22 cellular contexts compared by ENCODE assay signal in genomic region chr4:5478697-5479096, GRCh38.
A peak's percentile ranks its signal among the peaks of the same experiment; 100 is the strongest.
DNase-seq lines count a peak whose midpoint lies in the region; ATAC-seq and TF ChIP-seq lines count a peak whose summit lies in the region.
"Had no signal": no experiment of that assay in that cellular context is flagged by ENCODE, and none has a peak within 500 bp of the region (broad histone marks: within the 10 kb centered on the region; RNA-seq: fewer than 3 reads in every experiment).

No MANE protein-coding gene starts in this region.

- H3K9me3 ChIP-seq in endodermal cell (ENCODE audit: control insufficient read depth, low read length): no peaks in the 10 kb centered on the region
- no peaks in the 10 kb centered on the region for H3K9me3 ChIP-seq in lung (ENCODE audit: control insufficient read depth in 2 of 2, insufficient read depth in 1 of 2, low read length in 1 of 2)
- peaks cover 0 to 32% (median 10%) of the 10 kb centered on the region in 8 donors for H3K9me3 ChIP-seq in spleen
- H3K9me3 ChIP-seq: BE2C, BLaER1, Caco-2 had no signal

- POLR2A ChIA-PET in activated CD4-positive, alpha-beta memory T cell treated with anti-CD3 and anti-CD28 coated beads for 36 hours (lab: Charles Lee): no interaction called here

- no peaks in the 10 kb centered on the region for H3K27me3 ChIP-seq in endodermal cell (ENCODE audit: control insufficient read depth, insufficient read depth, low read length, poor library complexity, severe bottlenecking)
- no peaks in the 10 kb centered on the region for H3K27me3 ChIP-seq in lung (ENCODE audit: control insufficient read depth, insufficient read depth)
- H3K27me3 ChIP-seq in spleen (replicated peaks in 1 of 7): no peaks in the 10 kb centered on the region
- H3K27me3 ChIP-seq: BE2C, BLaER1 had no signal

- H3K36me3 ChIP-seq in endodermal cell (ENCODE audit: control insufficient read depth, insufficient read depth, low read length): no peaks in the 10 kb centered on the region
- no peaks in the 10 kb centered on the region for H3K36me3 ChIP-seq in lung (ENCODE audit: control insufficient read depth in 2 of 2, insufficient read depth in 2 of 2, low read length in 2 of 2)
- no peaks in the 10 kb centered on the region for H3K36me3 ChIP-seq in spleen
- H3K36me3 ChIP-seq: BE2C had no signal

- WGBS in endodermal cell (ENCODE audit: insufficient coverage in 1 of 2, insufficient read length in 1 of 2), 2 experiments: 90% methylated on average over 2 to 6 of the region's 6 CpGs
- 85 to 89% methylated on average over 6 of the region's 6 CpGs for WGBS in lung, 2 donors
- WGBS in spleen, 5 donors: 82 to 90% (median 87%) methylated on average over 6 of the region's 6 CpGs

- intact Hi-C loops in spleen (cut with DNase I; ENCODE audit: low total_unique reads): no loop called here
- intact Hi-C loops in activated CD4-positive, alpha-beta memory T cell treated with anti-CD3 and anti-CD28 coated beads for 36 hours (cut with micrococcal nuclease): no loop called here

- H3K4me3 ChIP-seq in coronary artery (no peak overlapping the region), endodermal cell (ENCODE audit: low read length) (no peak overlapping the region), lung (no peak overlapping the region), spleen (no peak overlapping the region)
- H3K4me3 ChIP-seq: BLaER1, GM12878 had no signal

- TF ChIP-seq CTCF in coronary artery (IDR thresholded peaks at IDR 0.05) (no peak), endodermal cell (conservative IDR thresholded peaks at IDR 0.05) (no peak), lung (IDR thresholded peaks at IDR 0.05; ENCODE audit: control extremely low read depth, extremely low read depth) (no peak), spleen (IDR thresholded peaks at IDR 0.05 in 8 of 11, conservative IDR thresholded peaks at IDR 0.05 in 3 of 11) (no peak)

- peaks cover 27% of the 10 kb centered on the region for H3K9me3 Mint-ChIP-seq in endodermal cell
- H3K9me3 Mint-ChIP-seq in activated CD4-positive, alpha-beta memory T cell treated with anti-CD3 and anti-CD28 coated beads for 36 hours: peaks cover 14% of the 10 kb centered on the region

- CTCF ChIA-PET in activated CD4-positive, alpha-beta memory T cell treated with anti-CD3 and anti-CD28 coated beads for 36 hours (lab: Charles Lee): no interaction called here

- H3K4me3 Mint-ChIP-seq in endodermal cell: no peak overlapping the region
- H3K4me3 Mint-ChIP-seq in activated CD4-positive, alpha-beta memory T cell treated with anti-CD3 and anti-CD28 coated beads for 36 hours: no peak overlapping the region
- H3K4me3 Mint-ChIP-seq: CD14-positive monocyte; CD4-positive, alpha-beta memory T cell; CD4-positive, CD25-positive, alpha-beta regulatory T cell; CD8-positive, alpha-beta memory T cell had no signal

- ATAC-seq in lung (ENCODE audit: insufficient read depth, low FRiP score): no peak
- no peak for ATAC-seq in HG03571 (IDR thresholded peaks at IDR 0.05; ENCODE audit: unreplicated experiment)
- ATAC-seq: GM12878 had no signal

- DNase-seq in coronary artery (ENCODE audit: low spot score) (peak; percentile 50), endodermal cell (peak; percentile 26), lung (ENCODE audit: low spot score) (peak; percentile 13), spleen (peak; percentile 47), EL (no peak), NCI-H526 (lab: John Stamatoyannopoulos, UW) (no peak)
- DNase-seq in activated CD4-positive, alpha-beta memory T cell treated with anti-CD3 and anti-CD28 coated beads for 36 hours: no peak
- DNase-seq: 8988T; ACHN; BE2C; C1 segment of cervical spinal cord; Caco-2; Calu3; CD4-positive, alpha-beta memory T cell; CD4-positive, CD25-positive, alpha-beta regulatory T cell; CD8-positive, alpha-beta memory T cell; DMS79 treated with DMSO at 0.1 percent for 48 hours; GDM1 had no signal

- TF ChIP-seq POLR2A in spleen (IDR thresholded peaks at IDR 0.05): no peak

- H3K27ac ChIP-seq in coronary artery: no peak overlapping the region
- no peak overlapping the region for H3K27ac ChIP-seq in endodermal cell (ENCODE audit: low read depth, low read length)
- H3K27ac ChIP-seq in lung (ENCODE audit: low read depth in 1 of 2, low read length in 1 of 2): no peak overlapping the region
- no peak overlapping the region for H3K27ac ChIP-seq in spleen
- H3K27ac ChIP-seq: BLaER1 had no signal

- H3K9ac ChIP-seq in endodermal cell (ENCODE audit: extremely low read depth, low read length, poor library complexity, severe bottlenecking): no peak overlapping the region
- H3K9ac ChIP-seq: BLaER1 had no signal

- no peaks in the 10 kb centered on the region for H3K36me3 Mint-ChIP-seq in endodermal cell (ENCODE audit: low read depth)
- H3K36me3 Mint-ChIP-seq in activated CD4-positive, alpha-beta memory T cell treated with anti-CD3 and anti-CD28 coated beads for 36 hours: no peaks in the 10 kb centered on the region
- H3K36me3 Mint-ChIP-seq: CD4-positive, alpha-beta memory T cell; CD4-positive, CD25-positive, alpha-beta regulatory T cell; CD8-positive, alpha-beta memory T cell had no signal

- H3K27me3 Mint-ChIP-seq in endodermal cell (ENCODE audit: insufficient read depth): peaks cover 2% of the 10 kb centered on the region
- H3K27me3 Mint-ChIP-seq in activated CD4-positive, alpha-beta memory T cell treated with anti-CD3 and anti-CD28 coated beads for 36 hours: no peaks in the 10 kb centered on the region
- H3K27me3 Mint-ChIP-seq: CD4-positive, alpha-beta memory T cell; CD4-positive, CD25-positive, alpha-beta regulatory T cell had no signal

- no peak overlapping the region for H3K27ac Mint-ChIP-seq in endodermal cell
- no peak overlapping the region for H3K27ac Mint-ChIP-seq in activated CD4-positive, alpha-beta memory T cell treated with anti-CD3 and anti-CD28 coated beads for 36 hours
- H3K27ac Mint-ChIP-seq: CD14-positive monocyte; CD4-positive, alpha-beta memory T cell; CD4-positive, CD25-positive, alpha-beta regulatory T cell; CD8-positive, alpha-beta memory T cell had no signal

- H3K4me1 ChIP-seq in endodermal cell (ENCODE audit: control insufficient read depth, insufficient read depth, low read length): no peaks in the 10 kb centered on the region
- H3K4me1 ChIP-seq in lung (ENCODE audit: control insufficient read depth in 2 of 2, insufficient read depth in 2 of 2, low read length in 2 of 2): no peaks in the 10 kb centered on the region
- H3K4me1 ChIP-seq in spleen: no peaks in the 10 kb centered on the region
- H3K4me1 ChIP-seq: BE2C, BLaER1, Caco-2 had no signal

- no peaks in the 10 kb centered on the region for H3K4me1 Mint-ChIP-seq in endodermal cell
- no peaks in the 10 kb centered on the region for H3K4me1 Mint-ChIP-seq in activated CD4-positive, alpha-beta memory T cell treated with anti-CD3 and anti-CD28 coated beads for 36 hours (ENCODE audit: low read depth)
- H3K4me1 Mint-ChIP-seq: CD14-positive monocyte; CD4-positive, alpha-beta memory T cell; CD4-positive, CD25-positive, alpha-beta regulatory T cell; CD8-positive, alpha-beta memory T cell had no signal

Comparison
In these comparisons a context has a peak if more than half of its experiments do, and no peak if none do; other contexts are left out.
1. DNase-seq: peak in coronary artery (single experiment), endodermal cell (single experiment), lung (single experiment) and spleen (single experiment); none in EL (single experiment), NCI-H526 (0 of 2) and activated CD4-positive, alpha-beta memory T cell treated with anti-CD3 and anti-CD28 coated beads for 36 hours (single experiment).